1 cellular context compared by ENCODE assay signal in the genomic region with DNA sequence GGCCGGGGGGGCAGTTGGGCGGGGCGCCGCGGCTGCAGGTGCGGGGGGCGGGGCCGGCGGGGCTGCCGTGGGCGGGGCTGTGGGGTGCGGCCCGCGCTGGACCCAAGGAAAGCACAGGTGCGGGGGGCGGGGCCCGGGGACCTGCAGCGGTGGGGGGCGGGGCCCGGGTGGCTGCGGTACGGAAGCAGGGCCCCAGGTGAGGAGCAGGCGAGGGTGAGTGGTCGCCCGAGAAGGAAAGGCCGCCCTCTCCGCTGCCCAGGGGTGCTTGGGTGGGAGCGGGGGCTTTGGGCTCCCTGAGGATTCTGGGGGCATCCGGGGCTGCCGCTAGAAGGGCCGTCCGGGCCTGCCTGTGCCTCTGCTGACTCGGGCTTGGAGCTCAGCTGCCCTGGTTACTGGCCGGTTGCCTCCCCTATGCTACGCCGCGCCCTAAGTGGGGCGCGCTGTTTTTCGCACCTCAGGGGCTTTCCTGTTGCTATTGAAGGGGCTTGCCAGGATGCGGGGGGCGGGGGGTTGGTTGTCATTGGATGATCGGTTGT.
TF ChIP-seq lines count a peak whose summit lies in the region.

No MANE protein-coding gene starts in this region.

TF ChIP-seq in H1, 55 proteins besides CTCF, POLR2A, EP300 and RAD21:
- TF ChIP-seq BCL11A (IDR thresholded peaks at IDR 0.05; ENCODE audit: low read depth in 2 of 2, low read length in 2 of 2) (no peak), CBX8 (IDR thresholded peaks at IDR 0.05; ENCODE audit: borderline replicate concordance, low read depth, low read length) (no peak), TAF1 (IDR thresholded peaks at IDR 0.05; ENCODE audit: low read depth, low read length) (peak; percentile 36; the same call in 1 of the 2 replicates), CREB1 (IDR thresholded peaks at IDR 0.05) (no peak), PHF8 (conservative IDR thresholded peaks at IDR 0.05; ENCODE audit: low read depth, low read length) (peak; percentile 40; the same call in 1 of the 2 replicates), SIN3A (conservative IDR thresholded peaks at IDR 0.05 in 1 of 2, IDR thresholded peaks at IDR 0.05 in 1 of 2; ENCODE audit: low read depth in 1 of 2, low read length in 2 of 2) (peak in 1 of 2 experiments; percentile 53; a peak in 1 of 4 replicates), KDM4A (IDR thresholded peaks at IDR 0.05; ENCODE audit: low read depth, low read length, severe bottlenecking) (peak; percentile 50)
- TF ChIP-seq, protein P1, sequence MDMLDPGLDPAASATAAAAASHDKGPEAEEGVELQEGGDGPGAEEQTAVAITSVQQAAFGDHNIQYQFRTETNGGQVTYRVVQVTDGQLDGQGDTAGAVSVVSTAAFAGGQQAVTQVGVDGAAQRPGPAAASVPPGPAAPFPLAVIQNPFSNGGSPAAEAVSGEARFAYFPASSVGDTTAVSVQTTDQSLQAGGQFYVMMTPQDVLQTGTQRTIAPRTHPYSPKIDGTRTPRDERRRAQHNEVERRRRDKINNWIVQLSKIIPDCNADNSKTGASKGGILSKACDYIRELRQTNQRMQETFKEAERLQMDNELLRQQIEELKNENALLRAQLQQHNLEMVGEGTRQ (IDR thresholded peaks at IDR 0.05; ENCODE audit: low read length) = no peak
TF ChIP-seq in H1: peak in this region for 4.
